8 cellular contexts compared by ENCODE assay signal in the genomic region with DNA sequence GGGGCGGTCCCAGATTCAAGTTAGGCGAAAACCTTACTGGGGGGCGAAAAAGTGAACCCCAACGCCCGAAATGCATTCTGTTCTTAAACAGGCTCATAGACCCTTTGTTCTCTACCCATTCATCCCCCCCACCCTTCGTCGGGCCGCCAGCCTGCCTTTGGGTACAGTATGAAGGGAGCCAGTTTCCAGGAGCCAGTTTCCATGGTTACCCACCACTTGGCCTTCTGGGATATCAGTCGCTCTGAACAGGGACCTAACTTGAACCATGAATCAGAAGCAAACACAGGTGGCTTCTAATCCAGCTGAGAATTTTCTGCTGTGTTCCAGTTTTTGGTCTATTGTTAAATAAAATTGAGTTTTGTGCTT. TPM values are rescaled to one million over a fixed set of nuclear protein-coding genes. Genes with fewer than 3 reads are reported as not detected.
DNase-seq lines count a peak whose midpoint lies in the region; ATAC-seq and TF ChIP-seq lines count a peak whose summit lies in the region.

No MANE protein-coding gene starts in this region.

- H3K27ac Mint-ChIP-seq in neural crest cell (ENCODE audit: unreplicated experiment), result peak overlapping the region; percentile 100

- peak in 10 of 14 donors; percentile 21 to 78 (median 54) for DNase-seq in C1 segment of cervical spinal cord (lab: John Stamatoyannopoulos, UW)
- peak; percentile 72 for DNase-seq in GM20000 (ENCODE audit: low spot score)
- peak; percentile 75 for DNase-seq in KBM-7
- DNase-seq in RWPE2 (ENCODE audit: low spot score), result peak; percentile 59
- peak; percentile 20 for DNase-seq in activated gamma-delta T cell treated with anti-CD3 and anti-CD28 coated beads, Interleukin-2, amount 50 U/mL, for 16 hours (ENCODE audit: low read depth)
- DNase-seq in foreskin fibroblast, result peak; percentile 66 to 85
- peak; percentile 48 for DNase-seq in neural crest cell (ENCODE audit: low read depth, low spot score)
- peak in 39 of 49 donors; percentile 3 to 70 (median 33) for DNase-seq in substantia nigra (lab: John Stamatoyannopoulos, UW)

- H3K4me3 Mint-ChIP-seq in neural crest cell, result peak overlapping the region; percentile 100

- in situ Hi-C loops in KBM-7 (cut with MboI; ENCODE audit: low pct_unique_long_range_greater_than_20kb, low sequenced_read_pairs), result no loop called here

- H3K36me3 Mint-ChIP-seq in neural crest cell (ENCODE audit: low read depth), result peaks cover 10% of the 10 kb centered on the region

- H3K4me3 ChIP-seq in RWPE2 (ENCODE audit: severe bottlenecking), result peak overlapping the region; percentile 91
- H3K4me3 ChIP-seq in foreskin fibroblast (ENCODE audit: low read depth in 1 of 2, low read length in 2 of 2), result peak overlapping the region; percentile 94 to 96

- peaks cover 19% of the 10 kb centered on the region for H3K4me1 Mint-ChIP-seq in neural crest cell

- H3K36me3 ChIP-seq in RWPE2 (ENCODE audit: low read depth), result peaks cover 19% of the 10 kb centered on the region

- peaks cover 6% of the 10 kb centered on the region for H3K27me3 Mint-ChIP-seq in neural crest cell (ENCODE audit: low read depth)

- H3K4me1 ChIP-seq in RWPE2 (ENCODE audit: insufficient read depth, poor library complexity, severe bottlenecking), result peaks cover 10% of the 10 kb centered on the region

- TF ChIP-seq CTCF in GM20000 (IDR thresholded peaks at IDR 0.05; ENCODE audit: extremely low read depth, missing control alignments) (no peak), RWPE2 (IDR thresholded peaks at IDR 0.05; ENCODE audit: poor library complexity, severe bottlenecking) (no peak), foreskin fibroblast (IDR thresholded peaks at IDR 0.05; ENCODE audit: low read depth, low read length) (no peak), neural crest cell (conservative IDR thresholded peaks at IDR 0.05) (no peak)

- peak overlapping the region; percentile 28 for H3K27ac ChIP-seq in RWPE2 (ENCODE audit: poor library complexity, severe bottlenecking)
- H3K27ac ChIP-seq in substantia nigra (ENCODE audit: low read depth, low read length, poor library complexity, severe bottlenecking), result peak overlapping the region; percentile 89

- H3K9me3 ChIP-seq in RWPE2 (ENCODE audit: severe bottlenecking), result no peaks in the 10 kb centered on the region

- no peaks in the 10 kb centered on the region for H3K27me3 ChIP-seq in RWPE2 (ENCODE audit: insufficient read depth, poor library complexity, severe bottlenecking)

- peaks cover 7% of the 10 kb centered on the region for H3K9me3 Mint-ChIP-seq in neural crest cell

- peak; percentile 90 for ATAC-seq in RWPE2 (ENCODE audit: low read depth)

RNA-seq across cellular contexts. Expression of a gene that starts 0.5 kb away (rescaled TPM):
- total RNA-seq in neural crest cell, result 52.2 and 54.0 TPM in 2 replicates

RNA-seq across cellular contexts. Expression of a gene that starts 53.8 kb away (rescaled TPM):
- 244 and 255 TPM in 2 replicates for total RNA-seq in neural crest cell

Comparison
In these comparisons a context has a peak if more than half of its experiments do, and no peak if none do; other contexts are left out.
1. Peak in every context shown above with its lines: DNase-seq, ATAC-seq, H3K4me3 ChIP-seq and H3K27ac ChIP-seq.
2. DNase-seq: peak in every context shown above with its lines; median percentile 76 in foreskin fibroblast; 75 in KBM-7; 72 in GM20000; 59 in RWPE2; 54 in C1 segment of cervical spinal cord; 48 in neural crest cell; 33 in substantia nigra; 20 in activated gamma-delta T cell treated with anti-CD3 and anti-CD28 coated beads, Interleukin-2, amount 50 U/mL, for 16 hours.